Comparison of ENCODE assay signal across 9 cellular contexts in genomic region chr14:90757452-90757851, GRCh38. TPM values are rescaled to one million over a fixed set of nuclear protein-coding genes. Genes with fewer than 3 reads are reported as not detected.
DNase-seq lines count a peak whose midpoint lies in the region; ATAC-seq and TF ChIP-seq lines count a peak whose summit lies in the region.
"Had no signal": no experiment of that assay in that cellular context is flagged by ENCODE, and none has a peak within 500 bp of the region (broad histone marks: within the 10 kb centered on the region; RNA-seq: fewer than 3 reads in every experiment).

No MANE protein-coding gene starts in this region.

- H3K79me2 ChIP-seq in Loucy (ENCODE audit: insufficient read depth, low read length), result no peaks in the 10 kb centered on the region
- H3K79me2 ChIP-seq in neural progenitor cell (ENCODE audit: low read depth), result no peaks in the 10 kb centered on the region

- no peak overlapping the region for H3K9ac ChIP-seq in Loucy (ENCODE audit: low read depth, low read length, poor library complexity, severe bottlenecking)
- H3K9ac ChIP-seq in neural progenitor cell, result no peak overlapping the region

- no peaks in the 10 kb centered on the region for H3K36me3 ChIP-seq in Loucy (ENCODE audit: insufficient read depth, low read length)
- H3K36me3 ChIP-seq in neural progenitor cell, result no peaks in the 10 kb centered on the region
- H3K36me3 ChIP-seq: cardiac muscle cell had no signal

- ATAC-seq in GM19463 (IDR thresholded peaks at IDR 0.05; ENCODE audit: unreplicated experiment), result no peak

- no peak for DNase-seq in CD14-positive monocyte (ENCODE audit: low spot score)
- DNase-seq in dorsolateral prefrontal cortex, result peak in 9 of 10 donors; percentile 63 to 90 (median 80)
- DNase-seq in neural progenitor cell (ENCODE audit: low spot score), result no peak
- no peak for DNase-seq in effector CD4-positive, alpha-beta T cell
- DNase-seq in hepatic stellate cell (ENCODE audit: low spot score), result no peak
- DNase-seq in NCI-H2107 (lab: John Stamatoyannopoulos, UW), result no peak

- H3K27ac ChIP-seq in dorsolateral prefrontal cortex, result peak overlapping the region; percentile 78 to 99 (median 97)
- H3K27ac ChIP-seq in neural progenitor cell, result no peak overlapping the region
- H3K27ac ChIP-seq: cardiac muscle cell had no signal

- H3K36me3 Mint-ChIP-seq in CD14-positive monocyte (no peaks in the 10 kb centered on the region), neural progenitor cell (peaks cover 5% of the 10 kb centered on the region)

- H3F3A ChIP-seq in Loucy (ENCODE audit: low read depth), result peaks cover 4% of the 10 kb centered on the region; the same call in 1 of the 2 replicates
- peaks cover 6% of the 10 kb centered on the region for H3F3A ChIP-seq in neural progenitor cell (ENCODE audit: low read depth)

- TF ChIP-seq CTCF in CD14-positive monocyte (IDR thresholded peaks at IDR 0.05) (no peak), Loucy (conservative IDR thresholded peaks at IDR 0.05; ENCODE audit: low read length) (no peak), dorsolateral prefrontal cortex (IDR thresholded peaks at IDR 0.05 in 54 of 56, conservative IDR thresholded peaks at IDR 0.05 in 2 of 56; ENCODE audit: low read depth in 1 of 56, partially characterized antibody in 56 of 56) (peak in 4 of 56 donors; percentile 0 to 10 (median 6)), neural progenitor cell (IDR thresholded peaks at IDR 0.05) (no peak)

- intact Hi-C loops in CD14-positive monocyte (cut with micrococcal nuclease), result loop anchor here (5.0 to 10.0 kb wide), 5 partner anchors 70 to 805 kb away; partner anchors contain the start of genes CALM1 (in 1 of the 2) and EFCAB11 (in 1 of the 2)
- intact Hi-C loops in dorsolateral prefrontal cortex (cut with DNase I), result loop anchor here (2.0 to 10.0 kb wide), 7 partner anchors 37 to 455 kb away; partner anchors contain the start of gene TTC7B (in 2 of the 2)

- peak overlapping the region; percentile 9 to 71 for H3K4me3 Mint-ChIP-seq in CD14-positive monocyte
- peak overlapping the region; percentile 75 for H3K4me3 Mint-ChIP-seq in neural progenitor cell

- peak overlapping the region; percentile 75 for H3K4me2 ChIP-seq in Loucy (ENCODE audit: low read depth, low read length, poor library complexity, severe bottlenecking)
- H3K4me2 ChIP-seq in neural progenitor cell, result peak overlapping the region; percentile 76

- H3K4me3 ChIP-seq in Loucy (ENCODE audit: low read length, poor library complexity, severe bottlenecking) (no peak overlapping the region), dorsolateral prefrontal cortex (peak overlapping the region; percentile 39 to 80 (median 64)), neural progenitor cell (peak overlapping the region; percentile 43)

- H4K20me1 ChIP-seq in Loucy (ENCODE audit: insufficient read depth, low read length, poor library complexity, severe bottlenecking), result no peaks in the 10 kb centered on the region
- H4K20me1 ChIP-seq in neural progenitor cell (ENCODE audit: low read depth), result no peaks in the 10 kb centered on the region

- H2AFZ ChIP-seq in Loucy (ENCODE audit: low read length), result no peak overlapping the region
- no peak overlapping the region for H2AFZ ChIP-seq in neural progenitor cell (replicated peaks)

- no peaks in the 10 kb centered on the region for H3K9me2 ChIP-seq in Loucy (replicated peaks; ENCODE audit: low read depth, low read length)

- H3K27ac Mint-ChIP-seq in CD14-positive monocyte (peak overlapping the region in 3 of 7 donors; percentile 13 to 38 (median 14)), neural progenitor cell (no peak overlapping the region)

- peaks cover 15% of the 10 kb centered on the region for H3K4me1 Mint-ChIP-seq in CD14-positive monocyte
- peaks cover 10% of the 10 kb centered on the region for H3K4me1 Mint-ChIP-seq in neural progenitor cell

- peaks cover 19% of the 10 kb centered on the region for H3K4me1 ChIP-seq in Loucy (ENCODE audit: insufficient read depth, low read length, poor library complexity, severe bottlenecking)
- peaks cover 4% of the 10 kb centered on the region for H3K4me1 ChIP-seq in neural progenitor cell

- H3K27me3 Mint-ChIP-seq in CD14-positive monocyte (ENCODE audit: low read depth in 3 of 3), result peaks cover 4 to 8% (median 5%) of the 10 kb centered on the region in 3 donors
- peaks cover 5% of the 10 kb centered on the region for H3K27me3 Mint-ChIP-seq in neural progenitor cell (ENCODE audit: insufficient read depth, low read depth)

- H3K27me3 ChIP-seq in Loucy (ENCODE audit: insufficient read depth, low read length, poor library complexity, severe bottlenecking), result no peaks in the 10 kb centered on the region
- H3K27me3 ChIP-seq in dorsolateral prefrontal cortex, result no peaks in the 10 kb centered on the region
- H3K27me3 ChIP-seq in neural progenitor cell, result peaks cover 10% of the 10 kb centered on the region
- H3K27me3 ChIP-seq: cardiac muscle cell had no signal

- H3K9me3 Mint-ChIP-seq in CD14-positive monocyte (peaks cover 0 to 4% (median 2%) of the 10 kb centered on the region in 7 donors), neural progenitor cell (no peaks in the 10 kb centered on the region)

- no peaks in the 10 kb centered on the region for H3K9me3 ChIP-seq in Loucy (ENCODE audit: insufficient read depth, low read depth, low read length)
- no peaks in the 10 kb centered on the region for H3K9me3 ChIP-seq in neural progenitor cell (ENCODE audit: low read depth)

RNA-seq across cellular contexts. Expression of gene TTC7B, which starts 58.8 kb away (rescaled TPM):
- polyA plus RNA-seq in CD14-positive monocyte, result 1 to 10 TPM in 1 of 2 donors, under 1 TPM in 1; 0.87 to 1.2 TPM
- total RNA-seq in dorsolateral prefrontal cortex (100 to 1,000 TPM in 119 of 120 experiments, 10 to 100 TPM in 1; 90.4 to 281 (median 204) TPM), neural progenitor cell (ENCODE audit: low replicate concordance) (19.0 and 20.6 TPM in 2 replicates)

Comparison
In these comparisons a context has a peak if more than half of its experiments do, and no peak if none do; other contexts are left out.
1. DNase-seq: peak in dorsolateral prefrontal cortex (9 of 10); none in CD14-positive monocyte (single experiment), neural progenitor cell (single experiment), effector CD4-positive, alpha-beta T cell (single experiment), hepatic stellate cell (single experiment) and NCI-H2107 (single experiment).